In genomic region chr15:55221090-55222011, GRCh38 we compare ENCODE assay signal across 8 cellular contexts. TPM values are rescaled to one million over a fixed set of nuclear protein-coding genes. Genes with fewer than 3 reads are reported as not detected.
DNase-seq lines count a peak whose midpoint lies in the region; ATAC-seq and TF ChIP-seq lines count a peak whose summit lies in the region.

No MANE protein-coding gene starts in this region.

- ATAC-seq in GM23338, result no peak

- H3K79me2 ChIP-seq in GM23338 (replicated peaks; ENCODE audit: insufficient read depth), result no peaks in the 10 kb centered on the region

- intact Hi-C loops in ascending aorta (cut with DNase I), result no loop called here

- no peak overlapping the region for H2AK5ac ChIP-seq in neuronal stem cell (ENCODE audit: low read depth, low read length)

- no CpG with 5 or more reads among the region's 6 CpGs for WGBS in neuronal stem cell (ENCODE audit: extremely low coverage in 2 of 2, insufficient read length in 2 of 2, insufficient replicate concordance in 1 of 2), 2 donors

- TF ChIP-seq CTCF in GM23338 (conservative IDR thresholded peaks at IDR 0.05; ENCODE audit: low read depth in 2 of 2) (no peak), ascending aorta (IDR thresholded peaks at IDR 0.05) (no peak)

- H3K4me3 ChIP-seq in GM23338 (no peak overlapping the region), ascending aorta (no peak overlapping the region), neuronal stem cell (ENCODE audit: low read length in 2 of 2) (no peak overlapping the region)

- peaks cover 22% of the 10 kb centered on the region for H3K4me1 ChIP-seq in GM23338 (ENCODE audit: insufficient read depth)
- peaks cover 0 to 4% of the 10 kb centered on the region in 2 donors for H3K4me1 ChIP-seq in ascending aorta
- H3K4me1 ChIP-seq in neuronal stem cell (ENCODE audit: control insufficient read depth in 2 of 2, insufficient read depth in 1 of 2, low read depth in 1 of 2, low read length in 2 of 2), result peaks cover 0 to 6% of the 10 kb centered on the region in 2 donors

- H3K9me2 ChIP-seq in GM23338 (ENCODE audit: insufficient read depth), result no peaks in the 10 kb centered on the region

- H2BK5ac ChIP-seq in neuronal stem cell (ENCODE audit: low read length), result no peak overlapping the region

- DNase-seq in GM04504 (ENCODE audit: low read depth), result peak; percentile 77
- DNase-seq in GM23338 (ENCODE audit: low spot score), result peak; percentile 35
- DNase-seq in NOMO-1 treated with DMSO at 0.1 percent for 48 hours (lab: John Stamatoyannopoulos, UW; ENCODE audit: unreplicated experiment), result peak; percentile 99
- peak in 1 of 2 donors; percentile 66 for DNase-seq in ascending aorta (ENCODE audit: low spot score in 2 of 2)
- peak; percentile 5 for DNase-seq in left kidney (ENCODE audit: low read depth, low spot score)
- DNase-seq in NCI-H510A treated with DMSO at 0.1 percent for 48 hours (lab: John Stamatoyannopoulos, UW), result no peak
- DNase-seq in neuronal stem cell (ENCODE audit: low spot score), result no peak
- no peak for DNase-seq in occipital lobe (lab: John Stamatoyannopoulos, UW)

- no peak overlapping the region for H3K27ac ChIP-seq in GM23338 (ENCODE audit: low read depth)
- H3K27ac ChIP-seq in ascending aorta, result peak overlapping the region; percentile 76 to 87
- H3K27ac ChIP-seq in neuronal stem cell (replicated peaks; ENCODE audit: low read length), result no peak overlapping the region

- no peaks in the 10 kb centered on the region for H3K79me1 ChIP-seq in neuronal stem cell (ENCODE audit: low read depth, low read length)

- no peak overlapping the region for H4K91ac ChIP-seq in neuronal stem cell (ENCODE audit: low read depth, low read length, poor library complexity)

- H3K9me3 ChIP-seq in ascending aorta (no peaks in the 10 kb centered on the region), neuronal stem cell (replicated peaks in 1 of 2; ENCODE audit: control insufficient read depth in 2 of 2, insufficient read depth in 1 of 2, low read depth in 1 of 2, low read length in 2 of 2) (no peaks in the 10 kb centered on the region)

- no peaks in the 10 kb centered on the region for H3F3A ChIP-seq in GM23338 (replicated peaks; ENCODE audit: low read depth)

- no peak overlapping the region for H3K9ac ChIP-seq in neuronal stem cell (ENCODE audit: low read depth, low read length, poor library complexity)

- peaks cover 2% of the 10 kb centered on the region for H3K27me3 Mint-ChIP-seq in GM23338 (ENCODE audit: insufficient read depth, low read depth, poor library complexity)

- H3K4me3 Mint-ChIP-seq in GM23338, result no peak overlapping the region

- no peaks in the 10 kb centered on the region for H3K9me3 Mint-ChIP-seq in GM23338

- no peaks in the 10 kb centered on the region for H3K36me3 Mint-ChIP-seq in GM23338 (ENCODE audit: low read depth)

- no peaks in the 10 kb centered on the region for H4K20me1 ChIP-seq in GM23338 (replicated peaks; ENCODE audit: insufficient read depth)

- no peaks in the 10 kb centered on the region for H3K27me3 ChIP-seq in GM23338 (ENCODE audit: insufficient read depth)
- no peaks in the 10 kb centered on the region for H3K27me3 ChIP-seq in ascending aorta
- no peaks in the 10 kb centered on the region for H3K27me3 ChIP-seq in neuronal stem cell (ENCODE audit: control insufficient read depth in 3 of 3, insufficient read depth in 3 of 3, low read depth in 1 of 3, low read length in 3 of 3)

- H2BK120ac ChIP-seq in neuronal stem cell (ENCODE audit: low read depth, low read length), result no peak overlapping the region

- H4K8ac ChIP-seq in neuronal stem cell (ENCODE audit: low read depth, low read length), result no peak overlapping the region

- no peak overlapping the region for H2BK12ac ChIP-seq in neuronal stem cell (ENCODE audit: low read length)

- H3K14ac ChIP-seq in neuronal stem cell (ENCODE audit: low read length), result no peak overlapping the region

- no peak overlapping the region for H3K18ac ChIP-seq in neuronal stem cell (ENCODE audit: low read length)

- H2BK15ac ChIP-seq in neuronal stem cell (ENCODE audit: low read length), result no peak overlapping the region

- H3K4me1 Mint-ChIP-seq in GM23338, result peaks cover 15% of the 10 kb centered on the region

- H3K23ac ChIP-seq in neuronal stem cell (ENCODE audit: low read depth, low read length, poor library complexity), result no peak overlapping the region

- no peak overlapping the region for H2AFZ ChIP-seq in GM23338
- H2AFZ ChIP-seq in neuronal stem cell (ENCODE audit: low read length), result no peak overlapping the region

- H3K27ac Mint-ChIP-seq in GM23338, result peak overlapping the region; percentile 64

- no peak overlapping the region for H3K4ac ChIP-seq in neuronal stem cell (ENCODE audit: low read length)

- H3K36me3 ChIP-seq in GM23338 (ENCODE audit: insufficient read depth), result no peaks in the 10 kb centered on the region
- H3K36me3 ChIP-seq in ascending aorta, result peaks cover 9 to 26% of the 10 kb centered on the region in 2 donors
- no peaks in the 10 kb centered on the region for H3K36me3 ChIP-seq in neuronal stem cell (replicated peaks in 1 of 2; ENCODE audit: control insufficient read depth in 2 of 2, insufficient read depth in 2 of 2, low read length in 2 of 2)

- H3K4me2 ChIP-seq in GM23338, result no peak overlapping the region
- H3K4me2 ChIP-seq in neuronal stem cell (ENCODE audit: insufficient read depth, low read length, poor library complexity, severe bottlenecking), result no peak overlapping the region

TF ChIP-seq in GM23338, 12 proteins besides CTCF, POLR2A, EP300 and RAD21 (continues in another document):
- TF ChIP-seq, protein P1, sequence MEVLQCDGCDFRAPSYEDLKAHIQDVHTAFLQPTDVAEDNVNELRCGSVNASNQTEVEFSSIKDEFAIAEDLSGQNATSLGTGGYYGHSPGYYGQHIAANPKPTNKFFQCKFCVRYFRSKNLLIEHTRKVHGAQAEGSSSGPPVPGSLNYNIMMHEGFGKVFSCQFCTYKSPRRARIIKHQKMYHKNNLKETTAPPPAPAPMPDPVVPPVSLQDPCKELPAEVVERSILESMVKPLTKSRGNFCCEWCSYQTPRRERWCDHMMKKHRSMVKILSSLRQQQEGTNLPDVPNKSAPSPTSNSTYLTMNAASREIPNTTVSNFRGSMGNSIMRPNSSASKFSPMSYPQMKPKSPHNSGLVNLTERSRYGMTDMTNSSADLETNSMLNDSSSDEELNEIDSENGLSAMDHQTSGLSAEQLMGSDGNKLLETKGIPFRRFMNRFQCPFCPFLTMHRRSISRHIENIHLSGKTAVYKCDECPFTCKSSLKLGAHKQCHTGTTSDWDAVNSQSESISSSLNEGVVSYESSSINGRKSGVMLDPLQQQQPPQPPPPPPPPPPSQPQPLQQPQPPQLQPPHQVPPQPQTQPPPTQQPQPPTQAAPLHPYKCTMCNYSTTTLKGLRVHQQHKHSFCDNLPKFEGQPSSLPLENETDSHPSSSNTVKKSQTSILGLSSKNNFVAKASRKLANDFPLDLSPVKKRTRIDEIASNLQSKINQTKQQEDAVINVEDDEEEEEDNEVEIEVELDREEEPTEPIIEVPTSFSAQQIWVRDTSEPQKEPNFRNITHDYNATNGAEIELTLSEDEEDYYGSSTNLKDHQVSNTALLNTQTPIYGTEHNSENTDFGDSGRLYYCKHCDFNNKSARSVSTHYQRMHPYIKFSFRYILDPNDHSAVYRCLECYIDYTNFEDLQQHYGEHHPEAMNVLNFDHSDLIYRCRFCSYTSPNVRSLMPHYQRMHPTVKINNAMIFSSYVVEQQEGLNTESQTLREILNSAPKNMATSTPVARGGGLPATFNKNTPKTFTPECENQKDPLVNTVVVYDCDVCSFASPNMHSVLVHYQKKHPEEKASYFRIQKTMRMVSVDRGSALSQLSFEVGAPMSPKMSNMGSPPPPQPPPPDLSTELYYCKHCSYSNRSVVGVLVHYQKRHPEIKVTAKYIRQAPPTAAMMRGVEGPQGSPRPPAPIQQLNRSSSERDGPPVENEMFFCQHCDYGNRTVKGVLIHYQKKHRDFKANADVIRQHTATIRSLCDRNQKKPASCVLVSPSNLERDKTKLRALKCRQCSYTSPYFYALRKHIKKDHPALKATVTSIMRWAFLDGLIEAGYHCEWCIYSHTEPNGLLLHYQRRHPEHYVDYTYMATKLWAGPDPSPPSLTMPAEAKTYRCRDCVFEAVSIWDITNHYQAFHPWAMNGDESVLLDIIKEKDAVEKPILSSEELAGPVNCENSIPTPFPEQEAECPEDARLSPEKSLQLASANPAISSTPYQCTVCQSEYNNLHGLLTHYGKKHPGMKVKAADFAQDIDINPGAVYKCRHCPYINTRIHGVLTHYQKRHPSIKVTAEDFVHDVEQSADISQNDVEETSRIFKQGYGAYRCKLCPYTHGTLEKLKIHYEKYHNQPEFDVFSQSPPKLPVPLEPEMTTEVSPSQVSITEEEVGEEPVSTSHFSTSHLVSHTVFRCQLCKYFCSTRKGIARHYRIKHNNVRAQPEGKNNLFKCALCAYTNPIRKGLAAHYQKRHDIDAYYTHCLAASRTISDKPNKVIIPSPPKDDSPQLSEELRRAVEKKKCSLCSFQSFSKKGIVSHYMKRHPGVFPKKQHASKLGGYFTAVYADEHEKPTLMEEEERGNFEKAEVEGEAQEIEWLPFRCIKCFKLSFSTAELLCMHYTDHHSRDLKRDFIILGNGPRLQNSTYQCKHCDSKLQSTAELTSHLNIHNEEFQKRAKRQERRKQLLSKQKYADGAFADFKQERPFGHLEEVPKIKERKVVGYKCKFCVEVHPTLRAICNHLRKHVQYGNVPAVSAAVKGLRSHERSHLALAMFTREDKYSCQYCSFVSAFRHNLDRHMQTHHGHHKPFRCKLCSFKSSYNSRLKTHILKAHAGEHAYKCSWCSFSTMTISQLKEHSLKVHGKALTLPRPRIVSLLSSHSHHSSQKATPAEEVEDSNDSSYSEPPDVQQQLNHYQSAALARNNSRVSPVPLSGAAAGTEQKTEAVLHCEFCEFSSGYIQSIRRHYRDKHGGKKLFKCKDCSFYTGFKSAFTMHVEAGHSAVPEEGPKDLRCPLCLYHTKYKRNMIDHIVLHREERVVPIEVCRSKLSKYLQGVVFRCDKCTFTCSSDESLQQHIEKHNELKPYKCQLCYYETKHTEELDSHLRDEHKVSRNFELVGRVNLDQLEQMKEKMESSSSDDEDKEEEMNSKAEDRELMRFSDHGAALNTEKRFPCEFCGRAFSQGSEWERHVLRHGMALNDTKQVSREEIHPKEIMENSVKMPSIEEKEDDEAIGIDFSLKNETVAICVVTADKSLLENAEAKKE (CRISPR knock-in tag; IDR thresholded peaks at IDR 0.05), result no peak
- TF ChIP-seq CREB1 (CRISPR knock-in tag; IDR thresholded peaks at IDR 0.05; ENCODE audit: low read depth) (no peak), EZH2 (IDR thresholded peaks at IDR 0.05; ENCODE audit: low read depth, unreplicated experiment) (no peak), EZH2phosphoT487 (IDR thresholded peaks at IDR 0.05; ENCODE audit: unreplicated experiment) (no peak), ZNF331 (CRISPR knock-in tag; IDR thresholded peaks at IDR 0.05; ENCODE audit: low read depth) (no peak), ZNF114 (CRISPR knock-in tag; IDR thresholded peaks at IDR 0.05) (no peak), JUNB (IDR thresholded peaks at IDR 0.05; ENCODE audit: unreplicated experiment) (no peak), STAT1 (IDR thresholded peaks at IDR 0.05; ENCODE audit: unreplicated experiment) (no peak)

RNA-seq across cellular contexts. Expression of gene RSL24D1, which starts 24.6 kb away (rescaled TPM):
- total RNA-seq in GM23338 (2014; rRNA removed; shearing (Covaris generic)), result 125 and 146 TPM in 2 replicates
- polyA plus RNA-seq in GM23338 (2016; fragmentation: Nextera tagmentation; extraction: Ambion mirVana), result 181 and 201 TPM in 2 replicates
- total RNA-seq in ascending aorta, result 15.3 TPM
- polyA plus RNA-seq in neuronal stem cell (2013, experiment 1 of 2), result 97.7 TPM
- 98.2 TPM for polyA plus RNA-seq in neuronal stem cell (2013, experiment 2 of 2)
- total RNA-seq in occipital lobe, result 175 TPM

Comparison
In these comparisons a context has a peak if more than half of its experiments do, and no peak if none do; other contexts are left out.
1. DNase-seq: peak in GM04504 (single experiment), GM23338 (single experiment), NOMO-1 treated with DMSO at 0.1 percent for 48 hours (single experiment) and left kidney (single experiment); none in NCI-H510A treated with DMSO at 0.1 percent for 48 hours (single experiment), neuronal stem cell (single experiment) and occipital lobe (single experiment).
2. H3K27ac ChIP-seq: peak in ascending aorta (2 of 2); none in GM23338 (single experiment) and neuronal stem cell (single experiment).